ENCODE assay signal across 8 cellular contexts in the genomic region with DNA sequence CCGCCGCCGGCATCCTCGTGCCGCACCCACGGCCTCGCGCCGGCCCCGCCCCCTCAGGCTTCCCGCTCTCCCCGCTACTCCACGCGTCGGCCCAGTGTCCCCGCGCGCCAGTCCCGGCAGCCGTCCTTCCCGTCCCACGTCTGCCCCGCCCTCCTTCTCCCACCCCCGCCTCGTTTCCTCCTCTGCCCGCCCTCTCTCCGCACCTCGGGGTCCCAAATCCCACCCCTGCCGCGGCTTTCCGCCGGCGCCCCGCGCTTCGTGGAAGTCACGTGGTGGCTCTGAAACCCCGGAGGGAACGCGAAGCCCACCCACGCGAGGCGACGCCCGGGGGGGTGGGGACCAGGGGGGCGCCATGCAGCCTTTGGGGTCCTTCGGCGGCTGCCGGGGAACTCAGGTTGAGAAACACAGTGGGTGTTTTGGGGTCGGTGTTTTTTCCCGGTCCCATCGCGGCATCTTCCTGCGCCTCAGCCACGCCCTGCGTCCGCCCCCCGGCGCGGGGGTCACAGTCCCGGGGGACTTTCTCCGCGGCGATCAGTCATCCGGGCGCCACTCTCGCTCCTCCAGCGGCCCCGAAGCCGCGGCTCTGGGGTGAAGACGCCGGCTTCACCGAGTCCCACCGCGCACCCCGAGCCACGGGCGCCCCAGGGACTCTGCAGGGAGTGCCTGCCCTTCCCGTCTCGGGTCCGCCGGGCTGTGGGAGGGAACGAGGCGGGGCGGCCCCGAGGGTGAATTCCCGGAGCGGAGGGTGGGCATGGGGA. TPM values are rescaled to one million over a fixed set of nuclear protein-coding genes. Genes with fewer than 3 reads are reported as not detected.
A peak's percentile ranks its signal among the peaks of the same experiment; 100 is the strongest.
DNase-seq lines count a peak whose midpoint lies in the region; ATAC-seq and TF ChIP-seq lines count a peak whose summit lies in the region.

Gene BATF3, minus strand, starts transcription at position 2 of the 758 bp plus-strand sequence. CDS start 78 bp downstream, outside the sequence.

- H3K27ac Mint-ChIP-seq in activated naive CD8-positive, alpha-beta T cell treated with anti-CD3 and anti-CD28 coated beads, Interleukin-2, amount 50 U/mL, for 24 hours: peak within 1 kb of the TSS; percentile 84

- H3K9me3 Mint-ChIP-seq in activated naive CD8-positive, alpha-beta T cell treated with anti-CD3 and anti-CD28 coated beads, Interleukin-2, amount 50 U/mL, for 24 hours: no peaks in the 10 kb centered on the region

- ATAC-seq in HG02623 (IDR thresholded peaks at IDR 0.05; ENCODE audit: unreplicated experiment): peak; percentile 29
- ATAC-seq in activated naive CD8-positive, alpha-beta T cell treated with anti-CD3 and anti-CD28 coated beads, Interleukin-2, amount 50 U/mL, for 24 hours: peak; percentile 53

- no peaks in the 10 kb centered on the region for H3K36me3 ChIP-seq in spleen

- intact Hi-C loops in spleen (cut with DNase I; ENCODE audit: low total_unique reads): no loop called here

- no peaks in the 10 kb centered on the region for H3K9me3 ChIP-seq in spleen

- peaks cover 0 to 20% (median 0%) of the 10 kb centered on the region in 7 donors for H3K27me3 ChIP-seq in spleen (replicated peaks in 1 of 7)

- DNase-seq in GM13977 (ENCODE audit: low spot score) (peak; percentile 73), SK-MEL-5 (ENCODE audit: low read depth, low spot score) (peak; percentile 21), spleen (peak; percentile 88), DMS79 (lab: John Stamatoyannopoulos, UW) (no peak), NCI-H187 treated with DMSO at 0.1 percent for 48 hours (lab: John Stamatoyannopoulos, UW) (no peak)
- peak; percentile 78 for DNase-seq in activated naive CD8-positive, alpha-beta T cell treated with anti-CD3 and anti-CD28 coated beads, Interleukin-2, amount 50 U/mL, for 24 hours

- H3K36me3 Mint-ChIP-seq in activated naive CD8-positive, alpha-beta T cell treated with anti-CD3 and anti-CD28 coated beads, Interleukin-2, amount 50 U/mL, for 24 hours (ENCODE audit: low read depth): peaks cover 15% of the 10 kb centered on the region

- H3K27me3 Mint-ChIP-seq in activated naive CD8-positive, alpha-beta T cell treated with anti-CD3 and anti-CD28 coated beads, Interleukin-2, amount 50 U/mL, for 24 hours: peaks cover 12% of the 10 kb centered on the region

- WGBS in spleen, 5 donors: 0 to 1% (median 1%) methylated on average over 56 to 89 of the region's 89 CpGs

- in situ Hi-C loops in GM13977 (cut with MboI; ENCODE audit: low pct_unique_long_range_greater_than_20kb, low sequenced_read_pairs, unreplicated experiment): no loop called here
- in situ Hi-C loops in SK-MEL-5 (cut with HindIII; ENCODE audit: low pct_unique_long_range_greater_than_20kb, low sequenced_read_pairs): no loop called here

- peak within 1 kb of the TSS; percentile 42 to 86 (median 78) for H3K27ac ChIP-seq in spleen

- H3K4me3 ChIP-seq in iPS-11a (ENCODE audit: low read depth, low read length): peak within 1 kb of the TSS; percentile 43
- peak within 1 kb of the TSS; percentile 58 to 86 (median 73) for H3K4me3 ChIP-seq in spleen

- peak within 1 kb of the TSS; percentile 89 for H3K4me3 Mint-ChIP-seq in activated naive CD8-positive, alpha-beta T cell treated with anti-CD3 and anti-CD28 coated beads, Interleukin-2, amount 50 U/mL, for 24 hours

- H3K4me1 Mint-ChIP-seq in activated naive CD8-positive, alpha-beta T cell treated with anti-CD3 and anti-CD28 coated beads, Interleukin-2, amount 50 U/mL, for 24 hours: peaks cover 68% of the 10 kb centered on the region

- no peak for TF ChIP-seq POLR2A in spleen (IDR thresholded peaks at IDR 0.05)

- TF ChIP-seq CTCF in GM13977 (IDR thresholded peaks at IDR 0.05; ENCODE audit: extremely low read depth, insufficient read depth, missing control alignments) (no peak), spleen (IDR thresholded peaks at IDR 0.05 in 8 of 11, conservative IDR thresholded peaks at IDR 0.05 in 3 of 11) (no peak)

- peaks cover 24 to 50% (median 39%) of the 10 kb centered on the region in 6 donors for H3K4me1 ChIP-seq in spleen

RNA-seq across cellular contexts. Expression of gene BATF3, which starts in this region (rescaled TPM):
- total RNA-seq in SK-MEL-5 (2014; rRNA removed; shearing (Covaris generic)): 6.9 and 7.4 TPM in 2 replicates
- 3.6 and 8.5 TPM in 2 replicates for polyA plus RNA-seq in SK-MEL-5 (2015; cell fraction: cytosol; rRNA removed)
- 3.0 and 6.1 TPM in 2 replicates for polyA plus RNA-seq in SK-MEL-5 (2015; cell fraction: nucleus; rRNA removed)
- total RNA-seq in spleen: 10 to 100 TPM; 10.8 to 34.0 (median 14.1) TPM
- polyA plus RNA-seq in spleen: 10 to 100 TPM; 11.3 to 23.3 (median 12.3) TPM

Comparison
In these comparisons a context has a peak if more than half of its experiments do, and no peak if none do; other contexts are left out.
1. DNase-seq: peak in GM13977 (single experiment), SK-MEL-5 (single experiment), activated naive CD8-positive, alpha-beta T cell treated with anti-CD3 and anti-CD28 coated beads, Interleukin-2, amount 50 U/mL, for 24 hours (single experiment) and spleen (single experiment); none in DMS79 (single experiment) and NCI-H187 treated with DMSO at 0.1 percent for 48 hours (single experiment).